32 cellular contexts compared by ENCODE assay signal in the genomic region with DNA sequence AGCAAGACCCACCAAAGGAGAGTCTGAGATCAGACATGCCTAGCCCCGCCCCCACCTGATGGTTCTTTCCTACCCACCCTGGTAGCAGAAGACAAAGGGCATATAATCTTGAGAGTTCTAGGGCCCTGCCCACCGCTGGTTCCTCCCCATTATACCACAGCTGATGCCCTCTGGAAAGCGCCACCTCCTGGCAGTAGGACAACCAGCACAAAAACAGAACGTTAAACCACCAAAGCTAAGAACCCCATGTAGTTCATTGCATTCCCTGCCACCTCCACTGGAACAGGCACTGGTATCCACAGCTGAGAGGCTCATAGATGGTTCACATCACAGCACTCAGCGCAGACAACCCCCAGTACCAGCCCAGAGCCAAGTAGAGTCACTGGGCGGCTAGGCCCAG.
DNase-seq lines count a peak whose midpoint lies in the region; ATAC-seq, FAIRE-seq and TF ChIP-seq lines count a peak whose summit lies in the region.
"Had no signal": no experiment of that assay in that cellular context is flagged by ENCODE, and none has a peak within 500 bp of the region (broad histone marks: within the 10 kb centered on the region; RNA-seq: fewer than 3 reads in every experiment).

No MANE protein-coding gene starts in this region.

- TF ChIP-seq EP300 in K562 (IDR thresholded peaks at IDR 0.05; ENCODE audit: low read length): no peak

- no peak overlapping the region for H3K9ac ChIP-seq in K562 (ENCODE audit: insufficient read depth in 1 of 2, low read depth in 2 of 2, low read length in 2 of 2)
- H3K9ac ChIP-seq: BLaER1 had no signal

- no peak overlapping the region for H2AFZ ChIP-seq in K562 (ENCODE audit: low read depth, low read length)

- peak; percentile 37 for DNase-seq in A673 (ENCODE audit: low spot score)
- peak; percentile 6 for DNase-seq in NAMALWA (ENCODE audit: low spot score)
- DNase-seq in K562 (ENCODE audit: extremely low read depth in 1 of 4, low spot score in 3 of 4): no peak
- no peak for DNase-seq in NCI-H446 (lab: John Stamatoyannopoulos, UW)
- no peak for DNase-seq in mesenteric fat pad (ENCODE audit: low spot score)
- DNase-seq in SIG-M5 (lab: John Stamatoyannopoulos, UW): no peak
- DNase-seq in endothelial cell (ENCODE audit: low spot score): no peak
- DNase-seq: activated CD4-positive, alpha-beta T cell treated with anti-CD3 and anti-CD28 coated beads for 4 hours; activated gamma-delta T cell; activated naive CD8-positive, alpha-beta T cell treated with anti-CD3 and anti-CD28 coated beads for 36 hours; activated T-cell treated with anti-CD3 and anti-CD28 coated beads, Interleukin-2, amount 50 U/mL, for 1 hour; anterior cingulate cortex; DMS79; dorsolateral prefrontal cortex; gastrocnemius medialis; GF-D8; Kasumi-1; lower lobe of right lung; mucosa of descending colon; natural killer cell; NCI-H1092 treated with DMSO at 0.1 percent for 48 hours; NCI-H187; NCI-H2171 treated with DMSO at 0.1 percent for 48 hours; NCI-H524 treated with DMSO at 0.1 percent for 48 hours; NK-92 treated with Interleukin-12 subunit alpha and Interleukin-12 subunit beta, amount 100 ng/mL, for 24 hours; occipital lobe; Right ventricle myocardium superior; stimulated activated CD4-positive, alpha-beta T cell treated with anti-CD3 and anti-CD28 coated beads, Interleukin-4, amount 100 ng/mL, for 24 hours; tibial artery had no signal

- H3K27ac Mint-ChIP-seq in endothelial cell (ENCODE audit: unreplicated experiment): no peak overlapping the region
- H3K27ac Mint-ChIP-seq: activated naive CD8-positive, alpha-beta T cell treated with anti-CD3 and anti-CD28 coated beads for 36 hours; natural killer cell had no signal

- intact Hi-C loops in A673 (cut with micrococcal nuclease; ENCODE audit: unreplicated experiment): no loop called here
- intact Hi-C loops in K562 (cut with micrococcal nuclease): no loop called here

- in situ Hi-C loops in K562 (cut with MboI): no loop called here

- no peaks in the 10 kb centered on the region for H3K36me3 ChIP-seq in A673 (ENCODE audit: insufficient read depth, low read length, poor library complexity, severe bottlenecking)
- H3K36me3 ChIP-seq in K562 (ENCODE audit: control insufficient read depth, insufficient read depth, low read length): no peaks in the 10 kb centered on the region
- H3K36me3 ChIP-seq: BLaER1, breast epithelium, gastrocnemius medialis, lower lobe of right lung, tibial artery had no signal

- TF ChIP-seq POLR2A in K562 (conservative IDR thresholded peaks at IDR 0.05): no peak

- TF ChIP-seq RAD21 in K562 (CRISPR knock-in tag; conservative IDR thresholded peaks at IDR 0.05 in 1 of 2, IDR thresholded peaks at IDR 0.05 in 1 of 2): no peak

- H3K9me3 Mint-ChIP-seq in endothelial cell (ENCODE audit: unreplicated experiment): no peaks in the 10 kb centered on the region

- H3K27me3 Mint-ChIP-seq in endothelial cell (ENCODE audit: unreplicated experiment): peaks cover 3% of the 10 kb centered on the region

- BruUV-seq in A673 (replicated peaks; lab: Mats Ljungman, UMichigan) (no TSS peak), K562 (replicated peaks; lab: Mats Ljungman, UMichigan) (no TSS peak)

- peak; percentile 48 for TF ChIP-seq CTCF in A673 (conservative IDR thresholded peaks at IDR 0.05; ENCODE audit: low read depth, low read length)
- peak; percentile 17 for TF ChIP-seq CTCF in GM12873 (IDR thresholded peaks at IDR 0.05; ENCODE audit: insufficient read depth, low read depth, low read length, missing control alignments)
- peak in 2 of 3 experiments; percentile 36 to 39; a peak in 4 of 6 replicates for TF ChIP-seq CTCF in K562 (IDR thresholded peaks at IDR 0.05 in 2 of 3, conservative IDR thresholded peaks at IDR 0.05 in 1 of 3; ENCODE audit: insufficient read depth in 2 of 3, low read depth in 1 of 3, low read length in 3 of 3)
- TF ChIP-seq CTCF in endothelial cell (IDR thresholded peaks at IDR 0.05; ENCODE audit: unreplicated experiment): no peak

- no peak for ATAC-seq in K562
- ATAC-seq: gastrocnemius medialis, lower lobe of right lung, mucosa of descending colon, natural killer cell had no signal

- POLR2A ChIA-PET in A673 (lab: Charles Lee; ENCODE audit: low non-redundant PET): no interaction called here
- POLR2A ChIA-PET in K562 (lab: Yijun Ruan, JAX): no interaction called here

- H3K4me2 ChIP-seq in K562 (ENCODE audit: insufficient read depth, low read length): no peak overlapping the region
- H3K4me2 ChIP-seq: BLaER1 had no signal

- CTCF ChIA-PET in A673 (lab: Charles Lee) (interaction anchor here (0.5 kb wide), 1 partner anchor 197 kb away, joined by 3 read pairs; no protein-coding TSS in a partner anchor), K562 (lab: Yijun Ruan, JAX; ENCODE audit: low intra/inter-chr PET ratio) (no interaction called here)

- H3K36me3 Mint-ChIP-seq in endothelial cell (ENCODE audit: low read depth, unreplicated experiment): peaks cover 3% of the 10 kb centered on the region
- H3K36me3 Mint-ChIP-seq: activated naive CD8-positive, alpha-beta T cell treated with anti-CD3 and anti-CD28 coated beads for 36 hours; natural killer cell had no signal

- WGBS in K562 (ENCODE audit: insufficient coverage, low coverage, missing lambda C conversion rate): 3% methylated on average over 6 of the region's 6 CpGs

- FAIRE-seq in K562 (lab: Jason Lieb, UNC): no peak

- peaks cover 8% of the 10 kb centered on the region for H3K4me1 Mint-ChIP-seq in endothelial cell (ENCODE audit: unreplicated experiment)
- H3K4me1 Mint-ChIP-seq: activated naive CD8-positive, alpha-beta T cell treated with anti-CD3 and anti-CD28 coated beads for 36 hours; natural killer cell had no signal

- no peaks in the 10 kb centered on the region for H4K20me1 ChIP-seq in K562 (replicated peaks; ENCODE audit: control insufficient read depth, insufficient read depth, low read length)
- H4K20me1 ChIP-seq: BLaER1 had no signal

- H3K9me3 ChIP-seq in A673 (ENCODE audit: low read depth, low read length, poor library complexity, severe bottlenecking) (peaks cover 4% of the 10 kb centered on the region), K562 (replicated peaks; ENCODE audit: control insufficient read depth, insufficient read depth, low read depth, low read length) (no peaks in the 10 kb centered on the region)
- H3K9me3 ChIP-seq: breast epithelium, gastrocnemius medialis, mucosa of descending colon had no signal

- no peak overlapping the region for H3K4me3 Mint-ChIP-seq in endothelial cell (ENCODE audit: unreplicated experiment)
- H3K4me3 Mint-ChIP-seq: activated naive CD8-positive, alpha-beta T cell treated with anti-CD3 and anti-CD28 coated beads for 36 hours; natural killer cell had no signal

- H3K27ac ChIP-seq in A673 (ENCODE audit: low read depth, low read length, poor library complexity, severe bottlenecking) (no peak overlapping the region), K562 (ENCODE audit: extremely low read depth, low read depth, low read length) (no peak overlapping the region)
- H3K27ac ChIP-seq: BLaER1, breast epithelium, dorsolateral prefrontal cortex, gastrocnemius medialis, lower lobe of right lung, tibial artery had no signal

- no peak overlapping the region for H3K4me3 ChIP-seq in A673 (ENCODE audit: low read depth, low read length, poor library complexity, severe bottlenecking)
- no peak overlapping the region for H3K4me3 ChIP-seq in K562
- H3K4me3 ChIP-seq: BLaER1, breast epithelium, dorsolateral prefrontal cortex, gastrocnemius medialis, lower lobe of right lung, mucosa of descending colon, tibial artery had no signal

- H3K79me2 ChIP-seq in K562 (ENCODE audit: control insufficient read depth, insufficient read depth, low read length): no peaks in the 10 kb centered on the region

- H3K4me1 ChIP-seq in A673 (ENCODE audit: insufficient read depth, low read length, poor library complexity, severe bottlenecking) (no peaks in the 10 kb centered on the region), K562 (replicated peaks in 1 of 2; ENCODE audit: control insufficient read depth in 2 of 2, insufficient read depth in 2 of 2, low read length in 2 of 2) (peaks cover 0 to 4% of the 10 kb centered on the region in 2 experiments; a peak in 1 of 5 replicates)
- H3K4me1 ChIP-seq: BLaER1, breast epithelium, gastrocnemius medialis, lower lobe of right lung, tibial artery had no signal

- H3K27me3 ChIP-seq in A673 (replicated peaks; ENCODE audit: insufficient read depth, low read depth, low read length, poor library complexity) (peaks cover 21% of the 10 kb centered on the region), K562 (ENCODE audit: control insufficient read depth in 2 of 2, insufficient read depth in 2 of 2, low read length in 2 of 2) (peaks cover 0 to 20% of the 10 kb centered on the region in 2 experiments; a peak in 3 of 5 replicates)
- H3K27me3 ChIP-seq: BLaER1, breast epithelium, gastrocnemius medialis had no signal

- H3K9me1 ChIP-seq in K562 (ENCODE audit: control insufficient read depth, insufficient read depth, low read length): no peaks in the 10 kb centered on the region

TF ChIP-seq in K562, 482 proteins besides CTCF, POLR2A, EP300 and RAD21:
- TF ChIP-seq U2AF2 (optimal IDR thresholded peaks at IDR 0.05; ENCODE audit: low read depth, low read length) (no peak), MED1 (CRISPR knock-in tag; IDR thresholded peaks at IDR 0.05; ENCODE audit: borderline replicate concordance) (no peak), NFATC3 (IDR thresholded peaks at IDR 0.05) (no peak), BRD4 (IDR thresholded peaks at IDR 0.05) (no peak), MAFF (IDR thresholded peaks at IDR 0.05; ENCODE audit: low read length) (no peak), BRCA1 (IDR thresholded peaks at IDR 0.05) (no peak), BRCA1 (CRISPR knock-in tag; IDR thresholded peaks at IDR 0.05) (no peak)
- TF ChIP-seq, protein P1, sequence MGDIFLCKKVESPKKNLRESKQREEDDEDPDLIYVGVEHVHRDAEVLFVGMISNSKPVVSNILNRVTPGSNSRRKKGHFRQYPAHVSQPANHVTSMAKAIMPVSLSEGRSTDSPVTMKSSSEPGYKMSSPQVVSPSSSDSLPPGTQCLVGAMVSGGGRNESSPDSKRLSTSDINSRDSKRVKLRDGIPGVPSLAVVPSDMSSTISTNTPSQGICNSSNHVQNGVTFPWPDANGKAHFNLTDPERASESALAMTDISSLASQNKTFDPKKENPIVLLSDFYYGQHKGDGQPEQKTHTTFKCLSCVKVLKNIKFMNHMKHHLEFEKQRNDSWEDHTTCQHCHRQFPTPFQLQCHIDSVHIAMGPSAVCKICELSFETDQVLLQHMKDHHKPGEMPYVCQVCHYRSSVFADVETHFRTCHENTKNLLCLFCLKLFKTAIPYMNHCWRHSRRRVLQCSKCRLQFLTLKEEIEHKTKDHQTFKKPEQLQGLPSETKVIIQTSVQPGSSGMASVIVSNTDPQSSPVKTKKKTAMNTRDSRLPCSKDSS (IDR thresholded peaks at IDR 0.05; ENCODE audit: low read depth, partially characterized antibody): no peak

Comparison
In these comparisons a context has a peak if more than half of its experiments do, and no peak if none do; other contexts are left out.
1. DNase-seq: peak in A673 (single experiment) and NAMALWA (single experiment); none in K562 (0 of 4), NCI-H446 (0 of 2), mesenteric fat pad (single experiment), SIG-M5 (single experiment) and endothelial cell (single experiment).